ENCODE assay signal across 1 cellular context in the genomic region with DNA sequence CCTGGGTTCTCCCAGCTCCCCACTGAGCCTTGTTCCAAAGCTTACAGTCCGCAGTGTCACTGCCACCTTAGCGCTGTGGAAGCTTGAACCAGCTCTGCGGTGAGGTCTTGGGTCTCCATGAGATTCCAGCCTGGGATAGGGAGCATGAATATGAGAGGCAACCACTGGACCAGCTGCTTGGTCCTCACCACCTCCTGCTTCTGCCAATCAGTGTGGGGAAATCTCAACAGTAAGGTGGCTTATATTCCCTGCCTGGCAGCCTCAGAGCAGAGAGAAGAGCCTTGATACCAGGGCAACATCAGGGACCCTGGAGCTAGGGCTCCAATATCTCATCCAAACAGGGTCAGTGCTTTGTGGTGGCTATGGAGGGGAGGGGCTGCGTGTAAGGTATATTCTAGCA.
TF ChIP-seq lines count a peak whose summit lies in the region.

No MANE protein-coding gene starts in this region.

TF ChIP-seq in GM12878, 131 proteins besides CTCF, POLR2A, EP300 and RAD21 (continued from another document):
- TF ChIP-seq CUX1 (IDR thresholded peaks at IDR 0.05; ENCODE audit: insufficient replicate concordance, low read depth, low read length) (no peak), ATF3 (IDR thresholded peaks at IDR 0.05; ENCODE audit: borderline replicate concordance, extremely low read depth, low read depth, low read length) (no peak), ESRRA (IDR thresholded peaks at IDR 0.05; ENCODE audit: low read length) (no peak), KLF5 (IDR thresholded peaks at IDR 0.05; ENCODE audit: partially characterized antibody) (no peak), ZNF207 (IDR thresholded peaks at IDR 0.05; ENCODE audit: borderline replicate concordance) (no peak), DPF2 (IDR thresholded peaks at IDR 0.05) (no peak), RUNX3 (IDR thresholded peaks at IDR 0.05; ENCODE audit: low read length) (no peak), SMC3 (IDR thresholded peaks at IDR 0.05; ENCODE audit: borderline replicate concordance, low read length) (no peak), EED (IDR thresholded peaks at IDR 0.05; ENCODE audit: low read depth) (no peak), POU2F2 (IDR thresholded peaks at IDR 0.05; ENCODE audit: borderline replicate concordance, low read depth, low read length) (no peak), SMAD1 (IDR thresholded peaks at IDR 0.05; ENCODE audit: low read depth, partially characterized antibody) (no peak)
